In genomic region chr14:103763730-103764488, GRCh38 we compare ENCODE assay signal across 12 cellular contexts. TPM values are rescaled to one million over a fixed set of nuclear protein-coding genes. Genes with fewer than 3 reads are reported as not detected.
DNase-seq lines count a peak whose midpoint lies in the region; ATAC-seq and TF ChIP-seq lines count a peak whose summit lies in the region.
"Had no signal": no experiment of that assay in that cellular context is flagged by ENCODE, and none has a peak within 500 bp of the region (broad histone marks: within the 10 kb centered on the region; RNA-seq: fewer than 3 reads in every experiment).

No MANE protein-coding gene starts in this region.

- TF ChIP-seq RAD21 in IMR-90 (IDR thresholded peaks at IDR 0.05; ENCODE audit: low read length), result no peak

- no CpG with 5 or more reads among the region's 5 CpGs for WGBS in IMR-90 (ENCODE audit: extremely low coverage in 2 of 2, insufficient read length in 1 of 2), 2 experiments

- no peak overlapping the region for H2AFZ ChIP-seq in IMR-90 (replicated peaks; ENCODE audit: low read length, poor library complexity)

- no peak overlapping the region for H2BK15ac ChIP-seq in IMR-90 (ENCODE audit: low read depth, low read length)

- BruUV-seq in IMR-90 (replicated peaks; lab: Mats Ljungman, UMichigan), result no TSS peak

- H3K27me3 ChIP-seq in IMR-90 (ENCODE audit: control insufficient read depth, insufficient read depth, low read length), result no peaks in the 10 kb centered on the region
- H3K27me3 ChIP-seq: spleen had no signal

- H3K9me3 ChIP-seq in IMR-90 (ENCODE audit: control insufficient read depth, insufficient read depth, low read length), result no peaks in the 10 kb centered on the region
- H3K9me3 ChIP-seq: spleen had no signal

- H2BK20ac ChIP-seq in IMR-90 (ENCODE audit: low read depth, low read length), result no peak overlapping the region

- no peak overlapping the region for H3K4ac ChIP-seq in IMR-90 (ENCODE audit: low read depth, low read length)

- POLR2A ChIA-PET in IMR-90 (lab: Charles Lee; ENCODE audit: unreplicated experiment), result no interaction called here

- TF ChIP-seq CTCF in IMR-90 (conservative IDR thresholded peaks at IDR 0.05; ENCODE audit: low read depth, low read length), result no peak

- no peak overlapping the region for H4K91ac ChIP-seq in IMR-90 (ENCODE audit: insufficient read depth, low read depth, low read length)

- H4K20me1 ChIP-seq in IMR-90 (ENCODE audit: insufficient read depth, low read length), result no peaks in the 10 kb centered on the region

- in situ Hi-C loops in IMR-90 (cut with MboI; ENCODE audit: low sequenced_read_pairs), result no loop called here

- H2BK5ac ChIP-seq in IMR-90 (ENCODE audit: low read depth, low read length, poor library complexity, severe bottlenecking), result no peak overlapping the region

- H3K9me3 Mint-ChIP-seq in activated CD8-positive, alpha-beta memory T cell treated with anti-CD3 and anti-CD28 coated beads, Interleukin-2, amount 10 ng/mL, durations not matched to agents 7 days and 5 days (ENCODE audit: low read depth), result no peaks in the 10 kb centered on the region
- H3K9me3 Mint-ChIP-seq in stimulated activated naive B cell treated with anti-CD40 and anti-IgM and Interleukin-4, amounts not matched to agents 10 μg/mL and 1 μg/mL and 100 μg/mL, for 72 hours, result no peaks in the 10 kb centered on the region
- H3K9me3 Mint-ChIP-seq: natural killer cell had no signal

- ATAC-seq in activated CD8-positive, alpha-beta memory T cell treated with anti-CD3 and anti-CD28 coated beads, Interleukin-2, amount 10 ng/mL, durations not matched to agents 7 days and 5 days, result peak; percentile 27
- ATAC-seq in HG02642 (IDR thresholded peaks at IDR 0.05; ENCODE audit: poor library complexity, unreplicated experiment) (peak; percentile 80), IMR-90 (ENCODE audit: low read depth) (no peak)
- no peak for ATAC-seq in stimulated activated naive B cell treated with anti-CD40 and anti-IgM and Interleukin-4, amounts not matched to agents 10 μg/mL and 1 μg/mL and 100 μg/mL, for 72 hours (replicated peaks)
- ATAC-seq: natural killer cell had no signal

- no peaks in the 10 kb centered on the region for H3K27me3 Mint-ChIP-seq in activated CD8-positive, alpha-beta memory T cell treated with anti-CD3 and anti-CD28 coated beads, Interleukin-2, amount 10 ng/mL, durations not matched to agents 7 days and 5 days
- no peaks in the 10 kb centered on the region for H3K27me3 Mint-ChIP-seq in stimulated activated naive B cell treated with anti-CD40 and anti-IgM and Interleukin-4, amounts not matched to agents 10 μg/mL and 1 μg/mL and 100 μg/mL, for 72 hours

- no peak overlapping the region for H3K23ac ChIP-seq in IMR-90 (ENCODE audit: low read depth, low read length)

- H2BK120ac ChIP-seq in IMR-90 (ENCODE audit: low read depth, low read length), result no peak overlapping the region

- H3K27ac ChIP-seq in IMR-90 (ENCODE audit: insufficient read depth, low read length), result no peak overlapping the region
- H3K27ac ChIP-seq: spleen had no signal

- no peak overlapping the region for H3K4me3 ChIP-seq in IMR-90 (ENCODE audit: insufficient read depth, low read depth, low read length)
- H3K4me3 ChIP-seq: spleen had no signal

- no peak overlapping the region for H3K56ac ChIP-seq in IMR-90 (ENCODE audit: extremely low read depth, insufficient read depth, low read length)

- H3K4me3 Mint-ChIP-seq in activated CD8-positive, alpha-beta memory T cell treated with anti-CD3 and anti-CD28 coated beads, Interleukin-2, amount 10 ng/mL, durations not matched to agents 7 days and 5 days, result no peak overlapping the region
- H3K4me3 Mint-ChIP-seq in stimulated activated naive B cell treated with anti-CD40 and anti-IgM and Interleukin-4, amounts not matched to agents 10 μg/mL and 1 μg/mL and 100 μg/mL, for 72 hours, result no peak overlapping the region
- H3K4me3 Mint-ChIP-seq: natural killer cell had no signal

- H3K4me1 ChIP-seq in IMR-90 (ENCODE audit: control insufficient read depth, insufficient read depth, low read length), result peaks cover 3% of the 10 kb centered on the region
- H3K4me1 ChIP-seq: spleen had no signal

- H3K27ac Mint-ChIP-seq in activated CD8-positive, alpha-beta memory T cell treated with anti-CD3 and anti-CD28 coated beads, Interleukin-2, amount 10 ng/mL, durations not matched to agents 7 days and 5 days, result no peak overlapping the region
- peak overlapping the region; percentile 31 for H3K27ac Mint-ChIP-seq in stimulated activated naive B cell treated with anti-CD40 and anti-IgM and Interleukin-4, amounts not matched to agents 10 μg/mL and 1 μg/mL and 100 μg/mL, for 72 hours
- H3K27ac Mint-ChIP-seq: natural killer cell had no signal

- H3K36me3 ChIP-seq in IMR-90 (ENCODE audit: control insufficient read depth, insufficient read depth, low read length), result no peaks in the 10 kb centered on the region

- no peak overlapping the region for H3K4me2 ChIP-seq in IMR-90 (ENCODE audit: low read depth, low read length)

- dilution Hi-C loops in IMR-90 (cut with HindIII; ENCODE audit: low sequenced_read_pairs, unreplicated experiment), result no loop called here

- H3K79me1 ChIP-seq in IMR-90 (ENCODE audit: low read depth in 1 of 2, low read length in 2 of 2), result no peaks in the 10 kb centered on the region

- intact Hi-C loops in IMR-90 (cut with micrococcal nuclease) (no loop called here), head of caudate nucleus (cut with DNase I) (no loop called here)

- CTCF ChIA-PET in activated CD8-positive, alpha-beta memory T cell treated with anti-CD3 and anti-CD28 coated beads, Interleukin-2, amount 10 ng/mL, durations not matched to agents 7 days and 5 days (lab: Charles Lee), result interaction anchor here (1.3 kb wide), 1 partner anchor 45 kb away, joined by 6 read pairs; no protein-coding TSS in a partner anchor
- CTCF ChIA-PET in IMR-90 (lab: Yijun Ruan, JAX), result no interaction called here

- no peak overlapping the region for H3K18ac ChIP-seq in IMR-90 (ENCODE audit: low read depth, low read length)

- no peak overlapping the region for H2AK5ac ChIP-seq in IMR-90 (ENCODE audit: low read depth, low read length)

- no peak overlapping the region for H4K5ac ChIP-seq in IMR-90 (ENCODE audit: low read depth, low read length)

- H3K36me3 Mint-ChIP-seq in activated CD8-positive, alpha-beta memory T cell treated with anti-CD3 and anti-CD28 coated beads, Interleukin-2, amount 10 ng/mL, durations not matched to agents 7 days and 5 days, result no peaks in the 10 kb centered on the region
- H3K36me3 Mint-ChIP-seq in stimulated activated naive B cell treated with anti-CD40 and anti-IgM and Interleukin-4, amounts not matched to agents 10 μg/mL and 1 μg/mL and 100 μg/mL, for 72 hours, result peaks cover 2 to 13% of the 10 kb centered on the region in 2 donors
- H3K36me3 Mint-ChIP-seq: natural killer cell had no signal

- no peak overlapping the region for H3K14ac ChIP-seq in IMR-90 (replicated peaks; ENCODE audit: low read depth, low read length)

- H3K9ac ChIP-seq in IMR-90 (ENCODE audit: low read depth, low read length), result no peak overlapping the region

- TF ChIP-seq POLR2A in IMR-90 (IDR thresholded peaks at IDR 0.05; ENCODE audit: low read depth, low read length), result no peak

- H4K8ac ChIP-seq in IMR-90 (ENCODE audit: low read depth in 2 of 2, low read length in 2 of 2), result no peak overlapping the region

- H3K9me1 ChIP-seq in IMR-90 (ENCODE audit: insufficient read depth, low read length), result peaks cover 5% of the 10 kb centered on the region; the same call in 1 of the 2 replicates

- no peak for DNase-seq in activated CD8-positive, alpha-beta memory T cell treated with anti-CD3 and anti-CD28 coated beads, Interleukin-2, amount 10 ng/mL, durations not matched to agents 7 days and 5 days
- no peak for DNase-seq in activated CD8-positive, alpha-beta memory T cell treated with anti-CD3 and anti-CD28 coated beads for 24 hours
- DNase-seq in IMR-90 (no peak), SHP77 (lab: John Stamatoyannopoulos, UW) (no peak), NCI-H1105 (lab: John Stamatoyannopoulos, UW) (no peak), head of caudate nucleus (no peak)
- DNase-seq in stimulated activated naive B cell treated with anti-CD40 and anti-IgM and Interleukin-4, amounts not matched to agents 10 μg/mL and 1 μg/mL and 100 μg/mL, for 72 hours, result no peak
- DNase-seq: HCEC 1CT, natural killer cell, NCI-H510A treated with DMSO at 0.1 percent for 48 hours, spleen had no signal

- no peak overlapping the region for H2AK9ac ChIP-seq in IMR-90 (replicated peaks; ENCODE audit: low read depth, low read length, poor library complexity)

- H3K4me1 Mint-ChIP-seq in activated CD8-positive, alpha-beta memory T cell treated with anti-CD3 and anti-CD28 coated beads, Interleukin-2, amount 10 ng/mL, durations not matched to agents 7 days and 5 days, result peaks cover 8% of the 10 kb centered on the region
- H3K4me1 Mint-ChIP-seq in stimulated activated naive B cell treated with anti-CD40 and anti-IgM and Interleukin-4, amounts not matched to agents 10 μg/mL and 1 μg/mL and 100 μg/mL, for 72 hours, result no peaks in the 10 kb centered on the region

TF ChIP-seq in IMR-90, 13 proteins besides CTCF, POLR2A, EP300 and RAD21:
- TF ChIP-seq MXI1 (IDR thresholded peaks at IDR 0.05; ENCODE audit: borderline replicate concordance, low read depth, low read length) (no peak), CEBPB (IDR thresholded peaks at IDR 0.05; ENCODE audit: low read depth, low read length) (0 out of 2 replicates have a peak, but pooled peaks have one; percentile 11)

RNA-seq across cellular contexts. Expression of gene ZFYVE21, which starts 48.3 kb away (rescaled TPM):
- 10 to 100 TPM; 17.4 to 18.6 TPM for total RNA-seq in activated CD8-positive, alpha-beta memory T cell treated with anti-CD3 and anti-CD28 coated beads, Interleukin-2, amount 10 ng/mL, durations not matched to agents 7 days and 5 days
- total RNA-seq in IMR-90 (2012; rRNA removed), result 41.2 and 41.4 TPM in 2 replicates
- 89.2 and 93.4 TPM in 2 replicates for polyA plus RNA-seq in IMR-90 (2012; rRNA removed)
- polyA plus RNA-seq in IMR-90 (2012; cell fraction: cytosol; rRNA removed), result 107 and 145 TPM in 2 replicates
- polyA plus RNA-seq in IMR-90 (2012; cell fraction: nucleus; rRNA removed; ENCODE audit: low replicate concordance), result 83.4 and 98.8 TPM in 2 replicates

RNA-seq across cellular contexts. Expression of gene XRCC3, which starts 48.7 kb away (rescaled TPM):
- 10 to 100 TPM; 64.3 to 68.8 TPM for total RNA-seq in activated CD8-positive, alpha-beta memory T cell treated with anti-CD3 and anti-CD28 coated beads, Interleukin-2, amount 10 ng/mL, durations not matched to agents 7 days and 5 days
- 7.5 and 8.1 TPM in 2 replicates for total RNA-seq in IMR-90 (2012; rRNA removed)
- 9.0 and 9.5 TPM in 2 replicates for polyA plus RNA-seq in IMR-90 (2012; rRNA removed)
- polyA plus RNA-seq in IMR-90 (2012; cell fraction: cytosol; rRNA removed), result 5.3 and 5.5 TPM in 2 replicates
- 29.9 and 33.1 TPM in 2 replicates for polyA plus RNA-seq in IMR-90 (2012; cell fraction: nucleus; rRNA removed; ENCODE audit: low replicate concordance)

Comparison
In these comparisons a context has a peak if more than half of its experiments do, and no peak if none do; other contexts are left out.
1. ATAC-seq: peak in activated CD8-positive, alpha-beta memory T cell treated with anti-CD3 and anti-CD28 coated beads, Interleukin-2, amount 10 ng/mL, durations not matched to agents 7 days and 5 days (single experiment) and HG02642 (single experiment); none in IMR-90 (single experiment) and stimulated activated naive B cell treated with anti-CD40 and anti-IgM and Interleukin-4, amounts not matched to agents 10 μg/mL and 1 μg/mL and 100 μg/mL, for 72 hours (0 of 2).